ENCODE assay signal across 27 cellular contexts in the genomic region with DNA sequence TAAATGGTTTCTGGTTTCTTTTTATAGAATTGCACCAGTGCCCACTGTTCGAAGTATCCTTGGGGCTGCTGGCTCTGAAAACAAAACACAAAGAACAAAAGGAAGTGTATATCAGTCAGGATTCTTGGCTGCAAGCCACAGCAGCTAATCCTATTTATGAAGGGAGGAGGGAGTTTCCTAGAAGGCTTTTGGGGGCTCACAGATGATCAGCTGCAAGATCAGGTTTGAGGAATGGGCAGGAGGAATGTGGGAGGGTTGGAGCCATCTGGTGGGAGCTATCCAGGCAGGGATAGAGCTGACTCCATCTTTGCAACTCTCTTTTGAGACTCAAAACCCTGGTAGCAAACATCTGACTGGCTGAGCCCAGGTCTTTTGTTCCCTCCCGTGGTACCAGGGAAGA.
DNase-seq lines count a peak whose midpoint lies in the region; ATAC-seq, FAIRE-seq and TF ChIP-seq lines count a peak whose summit lies in the region.
"Had no signal": no experiment of that assay in that cellular context is flagged by ENCODE, and none has a peak within 500 bp of the region (broad histone marks: within the 10 kb centered on the region; RNA-seq: fewer than 3 reads in every experiment).

No MANE protein-coding gene starts in this region.

- no peak overlapping the region for H2BK120ac ChIP-seq in mesendoderm (ENCODE audit: low read depth, low read length)

- H3K4me3 ChIP-seq in mesendoderm (ENCODE audit: low read length), result no peak overlapping the region
- H3K4me3 ChIP-seq in body of pancreas, result no peak overlapping the region
- no peak overlapping the region for H3K4me3 ChIP-seq in breast epithelium
- H3K4me3 ChIP-seq: cardiac muscle cell had no signal

- no peak overlapping the region for H3K56ac ChIP-seq in mesendoderm (ENCODE audit: low read length)

- no peaks in the 10 kb centered on the region for H3K79me2 ChIP-seq in mesendoderm (ENCODE audit: control insufficient read depth, insufficient read depth, low read length)
- H3K79me2 ChIP-seq: parathyroid adenoma had no signal

- no peak overlapping the region for H3K9ac ChIP-seq in mesendoderm (ENCODE audit: low read length)
- H3K9ac ChIP-seq: parathyroid adenoma had no signal

- no peak overlapping the region for H2BK15ac ChIP-seq in mesendoderm (replicated peaks; ENCODE audit: low read depth)

- H3K27ac ChIP-seq in mesendoderm (ENCODE audit: low read depth, low read length) (no peak overlapping the region), body of pancreas (no peak overlapping the region), breast epithelium (no peak overlapping the region)
- H3K27ac ChIP-seq: cardiac muscle cell, parathyroid adenoma had no signal

- intact Hi-C loops in body of pancreas (cut with DNase I), result no loop called here
- intact Hi-C loops in breast epithelium (cut with DNase I; ENCODE audit: low total_unique reads), result no loop called here

- TF ChIP-seq POLR2A in body of pancreas (IDR thresholded peaks at IDR 0.05), result no peak
- no peak for TF ChIP-seq POLR2A in breast epithelium (IDR thresholded peaks at IDR 0.05)

- H3K4me1 ChIP-seq in mesendoderm (ENCODE audit: control insufficient read depth, low read depth, low read length) (peaks cover 4% of the 10 kb centered on the region), body of pancreas (no peaks in the 10 kb centered on the region), breast epithelium (no peaks in the 10 kb centered on the region)
- H3K4me1 ChIP-seq: parathyroid adenoma had no signal

- no CpG with 5 or more reads among the region's 2 CpGs for WGBS in mesendoderm (ENCODE audit: extremely low coverage, insufficient coverage, low lambda C conversion rate)
- 22 to 38% methylated on average over 2 of the region's 2 CpGs for WGBS in body of pancreas, 2 donors

- no peak for ATAC-seq in SK-N-SH treated with all-trans-retinoic acid at 6 μM for 48 hours
- no peak for ATAC-seq in body of pancreas
- no peak for ATAC-seq in esophagus mucosa
- ATAC-seq: HCT116, right cardiac atrium had no signal

- H3K79me1 ChIP-seq in mesendoderm (ENCODE audit: low read length), result no peaks in the 10 kb centered on the region

- H2AK5ac ChIP-seq in mesendoderm (ENCODE audit: low read length), result no peak overlapping the region

- peak; percentile 23 for FAIRE-seq in urothelium cell line (lab: Jason Lieb, UNC)
- FAIRE-seq: colon, G401.6, RCC 7860 had no signal

- no peak overlapping the region for H3K4me2 ChIP-seq in mesendoderm (ENCODE audit: low read length)

- no peak overlapping the region for H4K5ac ChIP-seq in mesendoderm (ENCODE audit: low read length)

- TF ChIP-seq CTCF in body of pancreas (IDR thresholded peaks at IDR 0.05), result no peak
- no peak for TF ChIP-seq CTCF in breast epithelium (IDR thresholded peaks at IDR 0.05)

- H2BK5ac ChIP-seq in mesendoderm (ENCODE audit: low read length), result no peak overlapping the region

- H3K27me3 ChIP-seq in mesendoderm (ENCODE audit: insufficient read depth, low read length, poor library complexity) (peaks cover 17% of the 10 kb centered on the region), body of pancreas (no peaks in the 10 kb centered on the region), breast epithelium (peaks cover 0 to 3% of the 10 kb centered on the region in 2 donors)
- H3K27me3 ChIP-seq: cardiac muscle cell had no signal

- H3K36me3 ChIP-seq in mesendoderm (ENCODE audit: control insufficient read depth, insufficient read depth, low read length) (no peaks in the 10 kb centered on the region), body of pancreas (replicated peaks in 1 of 2; ENCODE audit: insufficient read depth in 1 of 2, low read depth in 2 of 2) (no peaks in the 10 kb centered on the region), breast epithelium (no peaks in the 10 kb centered on the region)
- H3K36me3 ChIP-seq: cardiac muscle cell had no signal

- H4K8ac ChIP-seq in mesendoderm (ENCODE audit: low read depth, low read length), result no peak overlapping the region

- H3K9me3 ChIP-seq in body of pancreas (no peaks in the 10 kb centered on the region), breast epithelium (peaks cover 0 to 3% of the 10 kb centered on the region in 2 donors)

- DNase-seq in NCI-H2227 (lab: John Stamatoyannopoulos, UW; ENCODE audit: unreplicated experiment) (peak; percentile 41), mesendoderm (peak; percentile 43), urothelium cell line (ENCODE audit: low spot score) (peak; percentile 59), body of pancreas (no peak), breast epithelium (ENCODE audit: low spot score in 2 of 2) (no peak)
- DNase-seq: activated CD4-positive, alpha-beta T cell treated with anti-CD3 and anti-CD28 coated beads for 48 hours; activated CD8-positive, alpha-beta memory T cell treated with anti-CD3 and anti-CD28 coated beads for 24 hours; activated effector memory CD4-positive, alpha-beta T cell treated with Interleukin-2 at 50 U/mL for 16 hours; activated T-cell treated with anti-CD3 and anti-CD28 coated beads for 4 hours; COR-L47; effector CD4-positive, alpha-beta T cell; NCI-H1048; NCI-H2171; NCI-H526; right cardiac atrium; SHP77 treated with DMSO at 0.1 percent for 48 hours; stimulated activated CD8-positive, alpha-beta memory T cell treated with anti-CD3 and anti-CD28 coated beads, Interleukin-4, amount 100 ng/mL, for 48 hours; SW 1271; T-helper 9 cell had no signal

- no peak overlapping the region for H3K23ac ChIP-seq in mesendoderm (ENCODE audit: low read length)

- no peak overlapping the region for H3K18ac ChIP-seq in mesendoderm (ENCODE audit: low read length)

- H3K4ac ChIP-seq in mesendoderm (ENCODE audit: low read depth, low read length), result no peak overlapping the region

TF ChIP-seq in SK-N-SH treated with all-trans-retinoic acid at 6 μM for 48 hours, 23 proteins besides CTCF, POLR2A, EP300 and RAD21:
- TF ChIP-seq BACH2 (CRISPR knock-in tag; IDR thresholded peaks at IDR 0.05; ENCODE audit: borderline replicate concordance), result no peak
- peak; percentile 15; the same call in 1 of the 2 replicates for TF ChIP-seq TCF4 (CRISPR knock-in tag; IDR thresholded peaks at IDR 0.05; ENCODE audit: borderline replicate concordance)
- no peak for TF ChIP-seq ZFP30 (CRISPR knock-in tag; IDR thresholded peaks at IDR 0.05)
- TF ChIP-seq, protein P1, sequence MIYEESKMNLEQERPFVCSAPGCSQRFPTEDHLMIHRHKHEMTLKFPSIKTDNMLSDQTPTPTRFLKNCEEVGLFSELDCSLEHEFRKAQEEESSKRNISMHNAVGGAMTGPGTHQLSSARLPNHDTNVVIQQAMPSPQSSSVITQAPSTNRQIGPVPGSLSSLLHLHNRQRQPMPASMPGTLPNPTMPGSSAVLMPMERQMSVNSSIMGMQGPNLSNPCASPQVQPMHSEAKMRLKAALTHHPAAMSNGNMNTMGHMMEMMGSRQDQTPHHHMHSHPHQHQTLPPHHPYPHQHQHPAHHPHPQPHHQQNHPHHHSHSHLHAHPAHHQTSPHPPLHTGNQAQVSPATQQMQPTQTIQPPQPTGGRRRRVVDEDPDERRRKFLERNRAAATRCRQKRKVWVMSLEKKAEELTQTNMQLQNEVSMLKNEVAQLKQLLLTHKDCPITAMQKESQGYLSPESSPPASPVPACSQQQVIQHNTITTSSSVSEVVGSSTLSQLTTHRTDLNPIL (CRISPR knock-in tag; IDR thresholded peaks at IDR 0.05; ENCODE audit: low read depth), result no peak
- TF ChIP-seq, protein P2, sequence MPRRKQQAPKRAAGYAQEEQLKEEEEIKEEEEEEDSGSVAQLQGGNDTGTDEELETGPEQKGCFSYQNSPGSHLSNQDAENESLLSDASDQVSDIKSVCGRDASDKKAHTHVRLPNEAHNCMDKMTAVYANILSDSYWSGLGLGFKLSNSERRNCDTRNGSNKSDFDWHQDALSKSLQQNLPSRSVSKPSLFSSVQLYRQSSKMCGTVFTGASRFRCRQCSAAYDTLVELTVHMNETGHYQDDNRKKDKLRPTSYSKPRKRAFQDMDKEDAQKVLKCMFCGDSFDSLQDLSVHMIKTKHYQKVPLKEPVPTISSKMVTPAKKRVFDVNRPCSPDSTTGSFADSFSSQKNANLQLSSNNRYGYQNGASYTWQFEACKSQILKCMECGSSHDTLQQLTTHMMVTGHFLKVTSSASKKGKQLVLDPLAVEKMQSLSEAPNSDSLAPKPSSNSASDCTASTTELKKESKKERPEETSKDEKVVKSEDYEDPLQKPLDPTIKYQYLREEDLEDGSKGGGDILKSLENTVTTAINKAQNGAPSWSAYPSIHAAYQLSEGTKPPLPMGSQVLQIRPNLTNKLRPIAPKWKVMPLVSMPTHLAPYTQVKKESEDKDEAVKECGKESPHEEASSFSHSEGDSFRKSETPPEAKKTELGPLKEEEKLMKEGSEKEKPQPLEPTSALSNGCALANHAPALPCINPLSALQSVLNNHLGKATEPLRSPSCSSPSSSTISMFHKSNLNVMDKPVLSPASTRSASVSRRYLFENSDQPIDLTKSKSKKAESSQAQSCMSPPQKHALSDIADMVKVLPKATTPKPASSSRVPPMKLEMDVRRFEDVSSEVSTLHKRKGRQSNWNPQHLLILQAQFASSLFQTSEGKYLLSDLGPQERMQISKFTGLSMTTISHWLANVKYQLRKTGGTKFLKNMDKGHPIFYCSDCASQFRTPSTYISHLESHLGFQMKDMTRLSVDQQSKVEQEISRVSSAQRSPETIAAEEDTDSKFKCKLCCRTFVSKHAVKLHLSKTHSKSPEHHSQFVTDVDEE (CRISPR knock-in tag; IDR thresholded peaks at IDR 0.05), result no peak
- TF ChIP-seq ESRRG (CRISPR knock-in tag; IDR thresholded peaks at IDR 0.05), result no peak
TF ChIP-seq in SK-N-SH treated with all-trans-retinoic acid at 6 μM for 48 hours: peak in this region for 1.

Comparison
In these comparisons a context has a peak if more than half of its experiments do, and no peak if none do; other contexts are left out.
1. DNase-seq: peak in NCI-H2227 (single experiment), mesendoderm (single experiment) and urothelium cell line (single experiment); none in body of pancreas (0 of 4) and breast epithelium (0 of 2).